ENCODE assay signal across 8 cellular contexts in genomic region chr5:177116631-177117373, GRCh38. TPM values are rescaled to one million over a fixed set of nuclear protein-coding genes. Genes with fewer than 3 reads are reported as not detected.
DNase-seq lines count a peak whose midpoint lies in the region; ATAC-seq lines count a peak whose summit lies in the region.

No MANE protein-coding gene starts in this region.

- ATAC-seq in GM21447 (IDR thresholded peaks at IDR 0.05; ENCODE audit: unreplicated experiment): peak; percentile 44
- ATAC-seq in left lobe of liver: peak; percentile 69
- ATAC-seq in GM19467 (IDR thresholded peaks at IDR 0.05; ENCODE audit: unreplicated experiment): no peak

- peak; percentile 83 to 84 for DNase-seq in activated CD4-positive, alpha-beta T cell treated with anti-CD3 and anti-CD28 coated beads for 4 hours
- DNase-seq in cerebellar nuclear complex (lab: John Stamatoyannopoulos, UW) (peak; percentile 19 to 41), left lobe of liver (ENCODE audit: low spot score) (peak; percentile 81), NCI-H510A treated with DMSO at 0.1 percent for 48 hours (lab: John Stamatoyannopoulos, UW) (no peak), NCI-H187 treated with DMSO at 0.1 percent for 48 hours (lab: John Stamatoyannopoulos, UW) (no peak)
- DNase-seq in stimulated activated CD4-positive, alpha-beta T cell treated with anti-CD3 and anti-CD28 coated beads, Interleukin-2, amount 100 ng/mL, for 4 hours (ENCODE audit: low read depth): peak; percentile 80

RNA-seq across cellular contexts. Expression of gene NSD1, which starts 16.8 kb away (rescaled TPM):
- total RNA-seq in left lobe of liver: 30.4 TPM

RNA-seq across cellular contexts. Expression of gene FGFR4, which starts 30.1 kb away (rescaled TPM):
- total RNA-seq in left lobe of liver: 89.8 TPM

Comparison
In these comparisons a context has a peak if more than half of its experiments do, and no peak if none do; other contexts are left out.
1. DNase-seq: peak in activated CD4-positive, alpha-beta T cell treated with anti-CD3 and anti-CD28 coated beads for 4 hours (2 of 2), cerebellar nuclear complex (2 of 2), left lobe of liver (single experiment) and stimulated activated CD4-positive, alpha-beta T cell treated with anti-CD3 and anti-CD28 coated beads, Interleukin-2, amount 100 ng/mL, for 4 hours (single experiment); none in NCI-H510A treated with DMSO at 0.1 percent for 48 hours (single experiment) and NCI-H187 treated with DMSO at 0.1 percent for 48 hours (single experiment).